ENCODE assay signal across 1 cellular context in the genomic region with DNA sequence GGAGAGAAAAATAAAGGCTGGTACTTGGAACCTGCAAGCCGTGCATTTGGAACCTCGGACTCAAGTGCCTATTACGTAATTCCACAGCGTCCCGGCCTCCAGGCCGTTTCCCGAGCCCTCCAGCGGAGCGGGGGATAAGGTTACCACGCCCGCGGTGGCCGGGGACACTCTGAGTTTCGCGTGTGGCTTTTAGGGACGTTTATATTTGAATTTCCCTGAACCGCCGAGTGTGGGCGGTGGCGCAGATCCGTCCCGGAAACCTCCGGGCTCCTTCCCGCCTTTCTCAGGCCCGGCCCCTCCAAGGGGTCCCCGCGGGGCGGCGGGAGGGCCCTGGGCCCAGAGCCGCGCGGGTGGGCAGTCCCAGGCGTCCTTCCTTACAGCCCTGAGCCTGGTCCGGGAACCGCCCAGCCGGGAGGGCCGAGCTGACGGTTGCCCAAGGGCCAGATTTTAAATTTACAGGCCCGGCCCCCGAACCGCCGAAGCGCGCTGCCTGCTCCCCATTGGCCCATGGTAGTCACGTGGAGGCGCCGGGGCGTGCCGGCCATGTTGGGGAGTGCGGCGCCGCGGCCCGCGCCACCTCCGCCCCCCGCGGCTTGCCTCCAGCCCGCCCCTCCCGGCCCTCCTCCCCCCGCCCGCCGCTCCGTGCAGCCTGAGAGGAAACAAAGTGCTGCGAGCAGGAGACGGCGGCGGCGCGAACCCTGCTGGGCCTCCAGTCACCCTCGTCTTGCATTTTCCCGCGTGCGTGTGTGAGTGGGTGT.
TF ChIP-seq lines count a peak whose summit lies in the region.

A gene with protein sequence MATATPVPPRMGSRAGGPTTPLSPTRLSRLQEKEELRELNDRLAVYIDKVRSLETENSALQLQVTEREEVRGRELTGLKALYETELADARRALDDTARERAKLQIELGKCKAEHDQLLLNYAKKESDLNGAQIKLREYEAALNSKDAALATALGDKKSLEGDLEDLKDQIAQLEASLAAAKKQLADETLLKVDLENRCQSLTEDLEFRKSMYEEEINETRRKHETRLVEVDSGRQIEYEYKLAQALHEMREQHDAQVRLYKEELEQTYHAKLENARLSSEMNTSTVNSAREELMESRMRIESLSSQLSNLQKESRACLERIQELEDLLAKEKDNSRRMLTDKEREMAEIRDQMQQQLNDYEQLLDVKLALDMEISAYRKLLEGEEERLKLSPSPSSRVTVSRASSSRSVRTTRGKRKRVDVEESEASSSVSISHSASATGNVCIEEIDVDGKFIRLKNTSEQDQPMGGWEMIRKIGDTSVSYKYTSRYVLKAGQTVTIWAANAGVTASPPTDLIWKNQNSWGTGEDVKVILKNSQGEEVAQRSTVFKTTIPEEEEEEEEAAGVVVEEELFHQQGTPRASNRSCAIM (plus strand): TSS at position 638 of the 758 bp plus-strand sequence. CDS start 373 bp downstream, outside the sequence.

TF ChIP-seq in HepG2, 621 proteins besides CTCF, POLR2A, EP300 and RAD21 (continues in another document):
- TF ChIP-seq ATRX (CRISPR knock-in tag; IDR thresholded peaks at IDR 0.05; ENCODE audit: borderline replicate concordance) (no peak), NFE2 (CRISPR knock-in tag; IDR thresholded peaks at IDR 0.05) (no peak), AGO2 (optimal IDR thresholded peaks at IDR 0.05; ENCODE audit: low read depth, low read length) (no peak), ZNF264 (CRISPR knock-in tag; IDR thresholded peaks at IDR 0.05) (peak; percentile 51; the same call in 1 of the 2 replicates), ETV5 (CRISPR knock-in tag; IDR thresholded peaks at IDR 0.05; ENCODE audit: borderline replicate concordance) (peak; percentile 56; the same call in 1 of the 2 replicates), GABPB1 (CRISPR knock-in tag; IDR thresholded peaks at IDR 0.05) (peak; percentile 81), TOPORS (CRISPR knock-in tag; IDR thresholded peaks at IDR 0.05) (no peak; the same call in 1 of the 2 replicates), ZNF263 (CRISPR knock-in tag; IDR thresholded peaks at IDR 0.05) (no peak), ZSCAN31 (CRISPR knock-in tag; IDR thresholded peaks at IDR 0.05; ENCODE audit: low read depth) (no peak), ATF7 (IDR thresholded peaks at IDR 0.05) (no peak), ATF7 (CRISPR knock-in tag; IDR thresholded peaks at IDR 0.05) (no peak; the same call in 1 of the 2 replicates), IRF2 (CRISPR knock-in tag; IDR thresholded peaks at IDR 0.05) (peak; percentile 34; the same call in 1 of the 2 replicates), FIP1L1 (IDR thresholded peaks at IDR 0.05; ENCODE audit: borderline replicate concordance, insufficient read depth, low read depth, low read length) (no peak), ZKSCAN8 (CRISPR knock-in tag; IDR thresholded peaks at IDR 0.05; ENCODE audit: borderline replicate concordance) (no peak), ZNF670 (CRISPR knock-in tag; IDR thresholded peaks at IDR 0.05; ENCODE audit: borderline replicate concordance) (no peak), ZNF367 (CRISPR knock-in tag; IDR thresholded peaks at IDR 0.05; ENCODE audit: borderline replicate concordance) (no peak), SYNCRIP (IDR thresholded peaks at IDR 0.05; ENCODE audit: insufficient read depth, low read depth, low read length) (no peak), ZNF703 (CRISPR knock-in tag; IDR thresholded peaks at IDR 0.05; ENCODE audit: borderline replicate concordance) (0 out of 2 replicates have a peak, but pooled peaks have one; percentile 68), RBAK (CRISPR knock-in tag; IDR thresholded peaks at IDR 0.05) (no peak), ZFP41 (CRISPR knock-in tag; IDR thresholded peaks at IDR 0.05; ENCODE audit: borderline replicate concordance) (no peak), ZBTB8A (CRISPR knock-in tag; IDR thresholded peaks at IDR 0.05; ENCODE audit: borderline replicate concordance, low read depth) (no peak)
- TF ChIP-seq, protein P1, sequence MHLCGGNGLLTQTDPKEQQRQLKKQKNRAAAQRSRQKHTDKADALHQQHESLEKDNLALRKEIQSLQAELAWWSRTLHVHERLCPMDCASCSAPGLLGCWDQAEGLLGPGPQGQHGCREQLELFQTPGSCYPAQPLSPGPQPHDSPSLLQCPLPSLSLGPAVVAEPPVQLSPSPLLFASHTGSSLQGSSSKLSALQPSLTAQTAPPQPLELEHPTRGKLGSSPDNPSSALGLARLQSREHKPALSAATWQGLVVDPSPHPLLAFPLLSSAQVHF (CRISPR knock-in tag; IDR thresholded peaks at IDR 0.05): peak; percentile 92
- TF ChIP-seq, protein P2, sequence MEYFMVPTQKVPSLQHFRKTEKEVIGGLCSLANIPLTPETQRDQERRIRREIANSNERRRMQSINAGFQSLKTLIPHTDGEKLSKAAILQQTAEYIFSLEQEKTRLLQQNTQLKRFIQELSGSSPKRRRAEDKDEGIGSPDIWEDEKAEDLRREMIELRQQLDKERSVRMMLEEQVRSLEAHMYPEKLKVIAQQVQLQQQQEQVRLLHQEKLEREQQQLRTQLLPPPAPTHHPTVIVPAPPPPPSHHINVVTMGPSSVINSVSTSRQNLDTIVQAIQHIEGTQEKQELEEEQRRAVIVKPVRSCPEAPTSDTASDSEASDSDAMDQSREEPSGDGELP (IDR thresholded peaks at IDR 0.05; ENCODE audit: borderline replicate concordance, low read depth): no peak; the same call in 1 of the 2 replicates
- TF ChIP-seq, protein P3, sequence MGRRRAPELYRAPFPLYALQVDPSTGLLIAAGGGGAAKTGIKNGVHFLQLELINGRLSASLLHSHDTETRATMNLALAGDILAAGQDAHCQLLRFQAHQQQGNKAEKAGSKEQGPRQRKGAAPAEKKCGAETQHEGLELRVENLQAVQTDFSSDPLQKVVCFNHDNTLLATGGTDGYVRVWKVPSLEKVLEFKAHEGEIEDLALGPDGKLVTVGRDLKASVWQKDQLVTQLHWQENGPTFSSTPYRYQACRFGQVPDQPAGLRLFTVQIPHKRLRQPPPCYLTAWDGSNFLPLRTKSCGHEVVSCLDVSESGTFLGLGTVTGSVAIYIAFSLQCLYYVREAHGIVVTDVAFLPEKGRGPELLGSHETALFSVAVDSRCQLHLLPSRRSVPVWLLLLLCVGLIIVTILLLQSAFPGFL (CRISPR knock-in tag; IDR thresholded peaks at IDR 0.05): no peak
- TF ChIP-seq, protein P4, sequence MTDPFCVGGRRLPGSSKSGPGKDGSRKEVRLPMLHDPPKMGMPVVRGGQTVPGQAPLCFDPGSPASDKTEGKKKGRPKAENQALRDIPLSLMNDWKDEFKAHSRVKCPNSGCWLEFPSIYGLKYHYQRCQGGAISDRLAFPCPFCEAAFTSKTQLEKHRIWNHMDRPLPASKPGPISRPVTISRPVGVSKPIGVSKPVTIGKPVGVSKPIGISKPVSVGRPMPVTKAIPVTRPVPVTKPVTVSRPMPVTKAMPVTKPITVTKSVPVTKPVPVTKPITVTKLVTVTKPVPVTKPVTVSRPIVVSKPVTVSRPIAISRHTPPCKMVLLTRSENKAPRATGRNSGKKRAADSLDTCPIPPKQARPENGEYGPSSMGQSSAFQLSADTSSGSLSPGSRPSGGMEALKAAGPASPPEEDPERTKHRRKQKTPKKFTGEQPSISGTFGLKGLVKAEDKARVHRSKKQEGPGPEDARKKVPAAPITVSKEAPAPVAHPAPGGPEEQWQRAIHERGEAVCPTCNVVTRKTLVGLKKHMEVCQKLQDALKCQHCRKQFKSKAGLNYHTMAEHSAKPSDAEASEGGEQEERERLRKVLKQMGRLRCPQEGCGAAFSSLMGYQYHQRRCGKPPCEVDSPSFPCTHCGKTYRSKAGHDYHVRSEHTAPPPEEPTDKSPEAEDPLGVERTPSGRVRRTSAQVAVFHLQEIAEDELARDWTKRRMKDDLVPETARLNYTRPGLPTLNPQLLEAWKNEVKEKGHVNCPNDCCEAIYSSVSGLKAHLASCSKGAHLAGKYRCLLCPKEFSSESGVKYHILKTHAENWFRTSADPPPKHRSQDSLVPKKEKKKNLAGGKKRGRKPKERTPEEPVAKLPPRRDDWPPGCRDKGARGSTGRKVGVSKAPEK (CRISPR knock-in tag; IDR thresholded peaks at IDR 0.05; ENCODE audit: borderline replicate concordance): no peak
- TF ChIP-seq, protein P5, sequence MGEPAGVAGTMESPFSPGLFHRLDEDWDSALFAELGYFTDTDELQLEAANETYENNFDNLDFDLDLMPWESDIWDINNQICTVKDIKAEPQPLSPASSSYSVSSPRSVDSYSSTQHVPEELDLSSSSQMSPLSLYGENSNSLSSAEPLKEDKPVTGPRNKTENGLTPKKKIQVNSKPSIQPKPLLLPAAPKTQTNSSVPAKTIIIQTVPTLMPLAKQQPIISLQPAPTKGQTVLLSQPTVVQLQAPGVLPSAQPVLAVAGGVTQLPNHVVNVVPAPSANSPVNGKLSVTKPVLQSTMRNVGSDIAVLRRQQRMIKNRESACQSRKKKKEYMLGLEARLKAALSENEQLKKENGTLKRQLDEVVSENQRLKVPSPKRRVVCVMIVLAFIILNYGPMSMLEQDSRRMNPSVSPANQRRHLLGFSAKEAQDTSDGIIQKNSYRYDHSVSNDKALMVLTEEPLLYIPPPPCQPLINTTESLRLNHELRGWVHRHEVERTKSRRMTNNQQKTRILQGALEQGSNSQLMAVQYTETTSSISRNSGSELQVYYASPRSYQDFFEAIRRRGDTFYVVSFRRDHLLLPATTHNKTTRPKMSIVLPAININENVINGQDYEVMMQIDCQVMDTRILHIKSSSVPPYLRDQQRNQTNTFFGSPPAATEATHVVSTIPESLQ (CRISPR knock-in tag; conservative IDR thresholded peaks at IDR 0.05): no peak
- TF ChIP-seq, protein P6, sequence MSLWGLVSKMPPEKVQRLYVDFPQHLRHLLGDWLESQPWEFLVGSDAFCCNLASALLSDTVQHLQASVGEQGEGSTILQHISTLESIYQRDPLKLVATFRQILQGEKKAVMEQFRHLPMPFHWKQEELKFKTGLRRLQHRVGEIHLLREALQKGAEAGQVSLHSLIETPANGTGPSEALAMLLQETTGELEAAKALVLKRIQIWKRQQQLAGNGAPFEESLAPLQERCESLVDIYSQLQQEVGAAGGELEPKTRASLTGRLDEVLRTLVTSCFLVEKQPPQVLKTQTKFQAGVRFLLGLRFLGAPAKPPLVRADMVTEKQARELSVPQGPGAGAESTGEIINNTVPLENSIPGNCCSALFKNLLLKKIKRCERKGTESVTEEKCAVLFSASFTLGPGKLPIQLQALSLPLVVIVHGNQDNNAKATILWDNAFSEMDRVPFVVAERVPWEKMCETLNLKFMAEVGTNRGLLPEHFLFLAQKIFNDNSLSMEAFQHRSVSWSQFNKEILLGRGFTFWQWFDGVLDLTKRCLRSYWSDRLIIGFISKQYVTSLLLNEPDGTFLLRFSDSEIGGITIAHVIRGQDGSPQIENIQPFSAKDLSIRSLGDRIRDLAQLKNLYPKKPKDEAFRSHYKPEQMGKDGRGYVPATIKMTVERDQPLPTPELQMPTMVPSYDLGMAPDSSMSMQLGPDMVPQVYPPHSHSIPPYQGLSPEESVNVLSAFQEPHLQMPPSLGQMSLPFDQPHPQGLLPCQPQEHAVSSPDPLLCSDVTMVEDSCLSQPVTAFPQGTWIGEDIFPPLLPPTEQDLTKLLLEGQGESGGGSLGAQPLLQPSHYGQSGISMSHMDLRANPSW (CRISPR knock-in tag; IDR thresholded peaks at IDR 0.05; ENCODE audit: borderline replicate concordance): no peak
- TF ChIP-seq, protein P7, sequence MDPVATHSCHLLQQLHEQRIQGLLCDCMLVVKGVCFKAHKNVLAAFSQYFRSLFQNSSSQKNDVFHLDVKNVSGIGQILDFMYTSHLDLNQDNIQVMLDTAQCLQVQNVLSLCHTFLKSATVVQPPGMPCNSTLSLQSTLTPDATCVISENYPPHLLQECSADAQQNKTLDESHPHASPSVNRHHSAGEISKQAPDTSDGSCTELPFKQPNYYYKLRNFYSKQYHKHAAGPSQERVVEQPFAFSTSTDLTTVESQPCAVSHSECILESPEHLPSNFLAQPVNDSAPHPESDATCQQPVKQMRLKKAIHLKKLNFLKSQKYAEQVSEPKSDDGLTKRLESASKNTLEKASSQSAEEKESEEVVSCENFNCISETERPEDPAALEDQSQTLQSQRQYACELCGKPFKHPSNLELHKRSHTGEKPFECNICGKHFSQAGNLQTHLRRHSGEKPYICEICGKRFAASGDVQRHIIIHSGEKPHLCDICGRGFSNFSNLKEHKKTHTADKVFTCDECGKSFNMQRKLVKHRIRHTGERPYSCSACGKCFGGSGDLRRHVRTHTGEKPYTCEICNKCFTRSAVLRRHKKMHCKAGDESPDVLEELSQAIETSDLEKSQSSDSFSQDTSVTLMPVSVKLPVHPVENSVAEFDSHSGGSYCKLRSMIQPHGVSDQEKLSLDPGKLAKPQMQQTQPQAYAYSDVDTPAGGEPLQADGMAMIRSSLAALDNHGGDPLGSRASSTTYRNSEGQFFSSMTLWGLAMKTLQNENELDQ (CRISPR knock-in tag; IDR thresholded peaks at IDR 0.05; ENCODE audit: borderline replicate concordance): no peak
- TF ChIP-seq, protein P8, sequence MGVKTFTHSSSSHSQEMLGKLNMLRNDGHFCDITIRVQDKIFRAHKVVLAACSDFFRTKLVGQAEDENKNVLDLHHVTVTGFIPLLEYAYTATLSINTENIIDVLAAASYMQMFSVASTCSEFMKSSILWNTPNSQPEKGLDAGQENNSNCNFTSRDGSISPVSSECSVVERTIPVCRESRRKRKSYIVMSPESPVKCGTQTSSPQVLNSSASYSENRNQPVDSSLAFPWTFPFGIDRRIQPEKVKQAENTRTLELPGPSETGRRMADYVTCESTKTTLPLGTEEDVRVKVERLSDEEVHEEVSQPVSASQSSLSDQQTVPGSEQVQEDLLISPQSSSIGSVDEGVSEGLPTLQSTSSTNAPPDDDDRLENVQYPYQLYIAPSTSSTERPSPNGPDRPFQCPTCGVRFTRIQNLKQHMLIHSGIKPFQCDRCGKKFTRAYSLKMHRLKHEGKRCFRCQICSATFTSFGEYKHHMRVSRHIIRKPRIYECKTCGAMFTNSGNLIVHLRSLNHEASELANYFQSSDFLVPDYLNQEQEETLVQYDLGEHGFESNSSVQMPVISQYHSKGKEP (CRISPR knock-in tag; IDR thresholded peaks at IDR 0.05): no peak
- TF ChIP-seq, protein P9, sequence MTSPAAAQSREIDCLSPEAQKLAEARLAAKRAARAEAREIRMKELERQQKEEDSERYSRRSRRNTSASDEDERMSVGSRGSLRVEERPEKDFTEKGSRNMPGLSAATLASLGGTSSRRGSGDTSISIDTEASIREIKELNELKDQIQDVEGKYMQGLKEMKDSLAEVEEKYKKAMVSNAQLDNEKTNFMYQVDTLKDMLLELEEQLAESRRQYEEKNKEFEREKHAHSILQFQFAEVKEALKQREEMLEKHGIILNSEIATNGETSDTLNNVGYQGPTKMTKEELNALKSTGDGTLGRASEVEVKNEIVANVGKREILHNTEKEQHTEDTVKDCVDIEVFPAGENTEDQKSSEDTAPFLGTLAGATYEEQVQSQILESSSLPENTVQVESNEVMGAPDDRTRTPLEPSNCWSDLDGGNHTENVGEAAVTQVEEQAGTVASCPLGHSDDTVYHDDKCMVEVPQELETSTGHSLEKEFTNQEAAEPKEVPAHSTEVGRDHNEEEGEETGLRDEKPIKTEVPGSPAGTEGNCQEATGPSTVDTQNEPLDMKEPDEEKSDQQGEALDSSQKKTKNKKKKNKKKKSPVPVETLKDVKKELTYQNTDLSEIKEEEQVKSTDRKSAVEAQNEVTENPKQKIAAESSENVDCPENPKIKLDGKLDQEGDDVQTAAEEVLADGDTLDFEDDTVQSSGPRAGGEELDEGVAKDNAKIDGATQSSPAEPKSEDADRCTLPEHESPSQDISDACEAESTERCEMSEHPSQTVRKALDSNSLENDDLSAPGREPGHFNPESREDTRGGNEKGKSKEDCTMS (CRISPR knock-in tag; conservative IDR thresholded peaks at IDR 0.05): no peak
- TF ChIP-seq, protein P10, sequence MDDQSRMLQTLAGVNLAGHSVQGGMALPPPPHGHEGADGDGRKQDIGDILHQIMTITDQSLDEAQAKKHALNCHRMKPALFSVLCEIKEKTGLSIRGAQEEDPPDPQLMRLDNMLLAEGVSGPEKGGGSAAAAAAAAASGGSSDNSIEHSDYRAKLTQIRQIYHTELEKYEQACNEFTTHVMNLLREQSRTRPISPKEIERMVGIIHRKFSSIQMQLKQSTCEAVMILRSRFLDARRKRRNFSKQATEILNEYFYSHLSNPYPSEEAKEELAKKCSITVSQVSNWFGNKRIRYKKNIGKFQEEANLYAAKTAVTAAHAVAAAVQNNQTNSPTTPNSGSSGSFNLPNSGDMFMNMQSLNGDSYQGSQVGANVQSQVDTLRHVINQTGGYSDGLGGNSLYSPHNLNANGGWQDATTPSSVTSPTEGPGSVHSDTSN (CRISPR knock-in tag; IDR thresholded peaks at IDR 0.05; ENCODE audit: borderline replicate concordance): 0 out of 2 replicates have a peak, but pooled peaks have one; percentile 66
